14 cellular contexts compared by ENCODE assay signal in genomic region chr15:78104119-78104479, GRCh38. TPM values are rescaled to one million over a fixed set of nuclear protein-coding genes. Genes with fewer than 3 reads are reported as not detected.
DNase-seq lines count a peak whose midpoint lies in the region; ATAC-seq, FAIRE-seq and TF ChIP-seq lines count a peak whose summit lies in the region.
"Had no signal": no experiment of that assay in that cellular context is flagged by ENCODE, and none has a peak within 500 bp of the region (broad histone marks: within the 10 kb centered on the region; RNA-seq: fewer than 3 reads in every experiment).

No MANE protein-coding gene starts in this region.

- no peaks in the 10 kb centered on the region for H3K79me2 ChIP-seq in K562 (ENCODE audit: control insufficient read depth, insufficient read depth, low read length)

- H3K27me3 ChIP-seq in K562 (ENCODE audit: control insufficient read depth in 2 of 2, insufficient read depth in 2 of 2, low read length in 2 of 2) (no peaks in the 10 kb centered on the region), upper lobe of right lung (no peaks in the 10 kb centered on the region), ascending aorta (no peaks in the 10 kb centered on the region)
- H3K27me3 ChIP-seq: gastroesophageal sphincter, neutrophil had no signal

- H3K9me1 ChIP-seq in K562 (ENCODE audit: control insufficient read depth, insufficient read depth, low read length) = no peaks in the 10 kb centered on the region

- CTCF ChIA-PET in K562 (lab: Yijun Ruan, JAX; ENCODE audit: low intra/inter-chr PET ratio) = interaction anchor here (0.6 kb wide), 1 partner anchor 35 kb away, joined by 3 read pairs; no protein-coding TSS in a partner anchor

- no peaks in the 10 kb centered on the region for H3K36me3 ChIP-seq in K562 (ENCODE audit: control insufficient read depth, insufficient read depth, low read length)
- H3K36me3 ChIP-seq in upper lobe of right lung = no peaks in the 10 kb centered on the region
- no peaks in the 10 kb centered on the region for H3K36me3 ChIP-seq in ascending aorta
- H3K36me3 ChIP-seq: gastroesophageal sphincter, neutrophil had no signal

- H3K27ac Mint-ChIP-seq in activated naive CD4-positive, alpha-beta T cell treated with anti-CD3 and anti-CD28 coated beads, Interleukin-2, amount 50 U/mL, for 24 hours = peak overlapping the region; percentile 77

- TF ChIP-seq CTCF in K562 (IDR thresholded peaks at IDR 0.05 in 2 of 3, conservative IDR thresholded peaks at IDR 0.05 in 1 of 3; ENCODE audit: insufficient read depth in 2 of 3, low read depth in 1 of 3, low read length in 3 of 3) (no peak), upper lobe of right lung (IDR thresholded peaks at IDR 0.05) (no peak), ascending aorta (IDR thresholded peaks at IDR 0.05) (no peak)

- FAIRE-seq in K562 (lab: Jason Lieb, UNC) = no peak
- FAIRE-seq: astrocyte had no signal

- H3K9me3 Mint-ChIP-seq in activated naive CD4-positive, alpha-beta T cell treated with anti-CD3 and anti-CD28 coated beads, Interleukin-2, amount 50 U/mL, for 24 hours = no peaks in the 10 kb centered on the region

- peak overlapping the region; percentile 27 for H3K4me3 Mint-ChIP-seq in activated naive CD4-positive, alpha-beta T cell treated with anti-CD3 and anti-CD28 coated beads, Interleukin-2, amount 50 U/mL, for 24 hours

- no peak overlapping the region for H2AFZ ChIP-seq in K562 (ENCODE audit: low read depth, low read length)
- H2AFZ ChIP-seq: GM23248 had no signal

- DNase-seq in activated naive CD4-positive, alpha-beta T cell (lab: John Stamatoyannopoulos, UW) = no peak
- DNase-seq in K562 (ENCODE audit: extremely low read depth in 1 of 4, low spot score in 3 of 4) (no peak), upper lobe of right lung (no peak), glomerular visceral epithelial cell (ENCODE audit: extremely low spot score) (no peak), ascending aorta (ENCODE audit: low spot score in 2 of 2) (no peak)
- DNase-seq: GM23248, NCI-H1930 had no signal

- H3K4me1 ChIP-seq in K562 (replicated peaks in 1 of 2; ENCODE audit: control insufficient read depth in 2 of 2, insufficient read depth in 2 of 2, low read length in 2 of 2) (peaks cover 0 to 7% of the 10 kb centered on the region in 2 experiments; a peak in 2 of 5 replicates), upper lobe of right lung (peaks cover 26% of the 10 kb centered on the region), ascending aorta (no peaks in the 10 kb centered on the region)

- H3K36me3 Mint-ChIP-seq in activated naive CD4-positive, alpha-beta T cell treated with anti-CD3 and anti-CD28 coated beads, Interleukin-2, amount 50 U/mL, for 24 hours = no peaks in the 10 kb centered on the region

- H3K4me3 ChIP-seq in K562 (no peak overlapping the region), upper lobe of right lung (no peak overlapping the region), ascending aorta (no peak overlapping the region)
- H3K4me3 ChIP-seq: gastroesophageal sphincter, GM23248 had no signal

- POLR2A ChIA-PET in K562 (lab: Yijun Ruan, JAX) = interaction anchor here (0.6 kb wide), 1 partner anchor 135 kb away, joined by 3 read pairs; no protein-coding TSS in a partner anchor

- 65% methylated on average over 4 of the region's 4 CpGs for WGBS in K562 (ENCODE audit: insufficient coverage, low coverage, missing lambda C conversion rate)

- no peak overlapping the region for H3K27ac ChIP-seq in K562 (ENCODE audit: extremely low read depth, low read depth, low read length)
- peak overlapping the region; percentile 17 for H3K27ac ChIP-seq in upper lobe of right lung
- H3K27ac ChIP-seq in ascending aorta = no peak overlapping the region
- H3K27ac ChIP-seq: gastroesophageal sphincter, GM23248 had no signal

- H3K4me2 ChIP-seq in K562 (ENCODE audit: insufficient read depth, low read length) = no peak overlapping the region

- H3K9ac ChIP-seq in K562 (ENCODE audit: insufficient read depth in 1 of 2, low read depth in 2 of 2, low read length in 2 of 2) = no peak overlapping the region; a peak in 1 of 4 replicates
- H3K9ac ChIP-seq: GM23248 had no signal

- in situ Hi-C loops in K562 (cut with MboI) = no loop called here

- H3K27me3 Mint-ChIP-seq in activated naive CD4-positive, alpha-beta T cell treated with anti-CD3 and anti-CD28 coated beads, Interleukin-2, amount 50 U/mL, for 24 hours = no peaks in the 10 kb centered on the region

- TF ChIP-seq POLR2A in K562 (conservative IDR thresholded peaks at IDR 0.05) = no peak

- H3K4me1 Mint-ChIP-seq in activated naive CD4-positive, alpha-beta T cell treated with anti-CD3 and anti-CD28 coated beads, Interleukin-2, amount 50 U/mL, for 24 hours = peaks cover 36% of the 10 kb centered on the region

- BruUV-seq in K562 (replicated peaks; lab: Mats Ljungman, UMichigan) = no TSS peak

- H3K9me3 ChIP-seq in K562 (replicated peaks; ENCODE audit: control insufficient read depth, insufficient read depth, low read depth, low read length) = no peaks in the 10 kb centered on the region
- H3K9me3 ChIP-seq in upper lobe of right lung = no peaks in the 10 kb centered on the region
- no peaks in the 10 kb centered on the region for H3K9me3 ChIP-seq in ascending aorta
- H3K9me3 ChIP-seq: gastroesophageal sphincter, neutrophil had no signal

- TF ChIP-seq EP300 in K562 (IDR thresholded peaks at IDR 0.05; ENCODE audit: low read length) = no peak

- 0 out of 2 replicates have a peak, but pooled peaks cover 6% of the 10 kb centered on the region for H4K20me1 ChIP-seq in K562 (replicated peaks; ENCODE audit: control insufficient read depth, insufficient read depth, low read length)

- intact Hi-C loops in K562 (cut with micrococcal nuclease) = no loop called here
- intact Hi-C loops in upper lobe of right lung (cut with DNase I) = no loop called here
- intact Hi-C loops in ascending aorta (cut with DNase I) = no loop called here

- ATAC-seq in HG03460 (IDR thresholded peaks at IDR 0.05; ENCODE audit: unreplicated experiment) (peak; percentile 15), K562 (no peak), upper lobe of right lung (no peak), GM18870 (IDR thresholded peaks at IDR 0.05; ENCODE audit: unreplicated experiment) (no peak)
- ATAC-seq: gastroesophageal sphincter, left colon had no signal

- no peak for TF ChIP-seq RAD21 in K562 (CRISPR knock-in tag; conservative IDR thresholded peaks at IDR 0.05 in 1 of 2, IDR thresholded peaks at IDR 0.05 in 1 of 2)

RNA-seq across cellular contexts. Expression of gene SH2D7, which starts 11.7 kb away (rescaled TPM):
- not detected in 2 replicates for total RNA-seq in K562 (2011; cell fraction: chromatin; rRNA removed; ENCODE audit: low replicate concordance)
- total RNA-seq in K562 (2011; cell fraction: nucleolus; rRNA removed) = not detected in 2 replicates
- total RNA-seq in K562 (2011; cell fraction: nucleoplasm; rRNA removed) = not detected in 2 replicates
- total RNA-seq in K562 (2014; rRNA removed) (not detected in 2 replicates), K562 (2014; rRNA removed; fragmentation: Illumina TruSeq; extraction: Trizol) (not detected in 2 replicates), K562 (2015; rRNA removed; fragmentation: Illumina TruSeq; extraction: Trizol) (not detected in 2 replicates), K562 (2021) (not detected in 2 replicates), upper lobe of right lung (not detected), ascending aorta (not detected)
- polyA plus RNA-seq in K562 (2011; rRNA removed) (not detected in 2 replicates), K562 (2014; fragmentation: Illumina TruSeq; extraction: Trizol) (not detected in 2 replicates), K562 (2014; fragmentation: Nextera tagmentation; extraction: Ambion mirVana) (not detected), K562 (2014; rRNA removed) (not detected in 2 replicates)
- not detected in 2 replicates for polyA plus RNA-seq in K562 (2011; cell fraction: cytosol; rRNA removed)
- not detected in 2 replicates for polyA plus RNA-seq in K562 (2011; cell fraction: nucleus; rRNA removed)
- polyA plus RNA-seq in K562 (2012) = 0.10 and 0.19 TPM in 2 replicates
- polyA minus RNA-seq in K562 (2011; rRNA and poly(A)+ RNA removed) = not detected in 2 replicates
- not detected in 2 replicates for polyA minus RNA-seq in K562 (2011; cell fraction: cytosol; rRNA and poly(A)+ RNA removed)
- not detected in 2 replicates for polyA minus RNA-seq in K562 (2011; cell fraction: nucleus; rRNA and poly(A)+ RNA removed)
- total RNA-seq: astrocyte, gastroesophageal sphincter, GM23248 had no signal
- polyA plus RNA-seq: GM23248 had no signal

RNA-seq across cellular contexts. Expression of gene TBC1D2B, which starts 26.6 kb away (rescaled TPM):
- 51.5 and 55.8 TPM in 2 replicates for total RNA-seq in K562 (2011; cell fraction: chromatin; rRNA removed; ENCODE audit: low replicate concordance)
- total RNA-seq in K562 (2011; cell fraction: nucleolus; rRNA removed) = 24.0 and 27.9 TPM in 2 replicates
- total RNA-seq in K562 (2011; cell fraction: nucleoplasm; rRNA removed) = 23.0 and 24.5 TPM in 2 replicates
- total RNA-seq in K562 (2014; rRNA removed) (5.1 and 6.2 TPM in 2 replicates), K562 (2014; rRNA removed; fragmentation: Illumina TruSeq; extraction: Trizol) (8.9 and 9.3 TPM in 2 replicates), K562 (2015; rRNA removed; fragmentation: Illumina TruSeq; extraction: Trizol) (7.8 and 8.9 TPM in 2 replicates), K562 (2021) (10.1 and 10.7 TPM in 2 replicates), upper lobe of right lung (88.7 TPM), ascending aorta (63.3 TPM)
- polyA plus RNA-seq in K562 (2011; rRNA removed) (13.7 and 16.3 TPM in 2 replicates), K562 (2014; fragmentation: Illumina TruSeq; extraction: Trizol) (7.7 and 9.2 TPM in 2 replicates), K562 (2014; fragmentation: Nextera tagmentation; extraction: Ambion mirVana) (under 1 TPM; 0.15 to 0.48 TPM), K562 (2014; rRNA removed) (6.5 and 6.9 TPM in 2 replicates)
- polyA plus RNA-seq in K562 (2011; cell fraction: cytosol; rRNA removed) = 9.0 and 12.5 TPM in 2 replicates
- 28.9 and 35.0 TPM in 2 replicates for polyA plus RNA-seq in K562 (2011; cell fraction: nucleus; rRNA removed)
- 5.8 and 15.9 TPM in 2 replicates for polyA plus RNA-seq in K562 (2012)
- polyA minus RNA-seq in K562 (2011; rRNA and poly(A)+ RNA removed) = 10.0 and 13.7 TPM in 2 replicates
- polyA minus RNA-seq in K562 (2011; cell fraction: cytosol; rRNA and poly(A)+ RNA removed) = 5.5 and 8.6 TPM in 2 replicates
- 7.5 and 11.8 TPM in 2 replicates for polyA minus RNA-seq in K562 (2011; cell fraction: nucleus; rRNA and poly(A)+ RNA removed)

RNA-seq across cellular contexts. Expression of gene CIB2, which starts 27.1 kb away (rescaled TPM):
- total RNA-seq in K562 (2011; cell fraction: chromatin; rRNA removed; ENCODE audit: low replicate concordance) = 3.8 and 11.9 TPM in 2 replicates
- total RNA-seq in K562 (2011; cell fraction: nucleolus; rRNA removed) = 7.2 and 9.5 TPM in 2 replicates
- 8.9 and 12.3 TPM in 2 replicates for total RNA-seq in K562 (2011; cell fraction: nucleoplasm; rRNA removed)
- total RNA-seq in K562 (2014; rRNA removed) = 22.4 and 33.3 TPM in 2 replicates
- total RNA-seq in K562 (2014; rRNA removed; fragmentation: Illumina TruSeq; extraction: Trizol) = 12.5 and 15.9 TPM in 2 replicates
- total RNA-seq in K562 (2015; rRNA removed; fragmentation: Illumina TruSeq; extraction: Trizol) = 18.5 and 19.6 TPM in 2 replicates
- 18.3 and 22.9 TPM in 2 replicates for total RNA-seq in K562 (2021)
- polyA plus RNA-seq in K562 (2011; rRNA removed) = 37.4 and 38.2 TPM in 2 replicates
- polyA plus RNA-seq in K562 (2011; cell fraction: cytosol; rRNA removed) = 28.4 and 32.0 TPM in 2 replicates
- polyA plus RNA-seq in K562 (2011; cell fraction: nucleus; rRNA removed) = 12.9 and 15.3 TPM in 2 replicates
- 19.3 and 45.7 TPM in 2 replicates for polyA plus RNA-seq in K562 (2012)
- polyA plus RNA-seq in K562 (2014; fragmentation: Illumina TruSeq; extraction: Trizol) = 27.3 and 32.7 TPM in 2 replicates
- 1 to 10 TPM; 1.5 to 2.0 TPM for polyA plus RNA-seq in K562 (2014; fragmentation: Nextera tagmentation; extraction: Ambion mirVana)
- 19.4 and 26.5 TPM in 2 replicates for polyA plus RNA-seq in K562 (2014; rRNA removed)
- 42.4 and 47.1 TPM in 2 replicates for polyA minus RNA-seq in K562 (2011; rRNA and poly(A)+ RNA removed)
- polyA minus RNA-seq in K562 (2011; cell fraction: cytosol; rRNA and poly(A)+ RNA removed) = 15.1 and 20.0 TPM in 2 replicates
- polyA minus RNA-seq in K562 (2011; cell fraction: nucleus; rRNA and poly(A)+ RNA removed) = 3.0 and 4.3 TPM in 2 replicates
- 1.9 TPM for total RNA-seq in upper lobe of right lung
- 6.7 TPM for total RNA-seq in ascending aorta

RNA-seq across cellular contexts. Expression of gene IDH3A, which starts 45.1 kb away (rescaled TPM):
- 51.1 and 92.3 TPM in 2 replicates for total RNA-seq in K562 (2011; cell fraction: chromatin; rRNA removed; ENCODE audit: low replicate concordance)
- total RNA-seq in K562 (2011; cell fraction: nucleolus; rRNA removed) = 31.0 and 36.2 TPM in 2 replicates
- total RNA-seq in K562 (2011; cell fraction: nucleoplasm; rRNA removed) = 56.6 and 86.7 TPM in 2 replicates
- total RNA-seq in K562 (2014; rRNA removed) = 37.4 and 56.3 TPM in 2 replicates
- total RNA-seq in K562 (2014; rRNA removed; fragmentation: Illumina TruSeq; extraction: Trizol) = 94.5 and 101 TPM in 2 replicates
- 77.4 and 87.2 TPM in 2 replicates for total RNA-seq in K562 (2015; rRNA removed; fragmentation: Illumina TruSeq; extraction: Trizol)
- 130 and 131 TPM in 2 replicates for total RNA-seq in K562 (2021)
- polyA plus RNA-seq in K562 (2011; rRNA removed) = 88.5 and 115 TPM in 2 replicates
- 27.8 and 86.0 TPM in 2 replicates for polyA plus RNA-seq in K562 (2011; cell fraction: cytosol; rRNA removed)
- 44.5 and 59.2 TPM in 2 replicates for polyA plus RNA-seq in K562 (2011; cell fraction: nucleus; rRNA removed)
- polyA plus RNA-seq in K562 (2012) = 66.8 and 116 TPM in 2 replicates
- polyA plus RNA-seq in K562 (2014; fragmentation: Illumina TruSeq; extraction: Trizol) = 107 and 116 TPM in 2 replicates
- 100 to 1,000 TPM; 190 to 249 TPM for polyA plus RNA-seq in K562 (2014; fragmentation: Nextera tagmentation; extraction: Ambion mirVana)
- 70.0 and 86.7 TPM in 2 replicates for polyA plus RNA-seq in K562 (2014; rRNA removed)
- polyA minus RNA-seq in K562 (2011; rRNA and poly(A)+ RNA removed) = 169 and 205 TPM in 2 replicates
- polyA minus RNA-seq in K562 (2011; cell fraction: cytosol; rRNA and poly(A)+ RNA removed) = 64.1 and 74.0 TPM in 2 replicates
- polyA minus RNA-seq in K562 (2011; cell fraction: nucleus; rRNA and poly(A)+ RNA removed) = 15.1 and 38.0 TPM in 2 replicates
- 71.6 TPM for total RNA-seq in upper lobe of right lung
- 17.7 TPM for total RNA-seq in ascending aorta
